24 cellular contexts compared by ENCODE assay signal in the genomic region with DNA sequence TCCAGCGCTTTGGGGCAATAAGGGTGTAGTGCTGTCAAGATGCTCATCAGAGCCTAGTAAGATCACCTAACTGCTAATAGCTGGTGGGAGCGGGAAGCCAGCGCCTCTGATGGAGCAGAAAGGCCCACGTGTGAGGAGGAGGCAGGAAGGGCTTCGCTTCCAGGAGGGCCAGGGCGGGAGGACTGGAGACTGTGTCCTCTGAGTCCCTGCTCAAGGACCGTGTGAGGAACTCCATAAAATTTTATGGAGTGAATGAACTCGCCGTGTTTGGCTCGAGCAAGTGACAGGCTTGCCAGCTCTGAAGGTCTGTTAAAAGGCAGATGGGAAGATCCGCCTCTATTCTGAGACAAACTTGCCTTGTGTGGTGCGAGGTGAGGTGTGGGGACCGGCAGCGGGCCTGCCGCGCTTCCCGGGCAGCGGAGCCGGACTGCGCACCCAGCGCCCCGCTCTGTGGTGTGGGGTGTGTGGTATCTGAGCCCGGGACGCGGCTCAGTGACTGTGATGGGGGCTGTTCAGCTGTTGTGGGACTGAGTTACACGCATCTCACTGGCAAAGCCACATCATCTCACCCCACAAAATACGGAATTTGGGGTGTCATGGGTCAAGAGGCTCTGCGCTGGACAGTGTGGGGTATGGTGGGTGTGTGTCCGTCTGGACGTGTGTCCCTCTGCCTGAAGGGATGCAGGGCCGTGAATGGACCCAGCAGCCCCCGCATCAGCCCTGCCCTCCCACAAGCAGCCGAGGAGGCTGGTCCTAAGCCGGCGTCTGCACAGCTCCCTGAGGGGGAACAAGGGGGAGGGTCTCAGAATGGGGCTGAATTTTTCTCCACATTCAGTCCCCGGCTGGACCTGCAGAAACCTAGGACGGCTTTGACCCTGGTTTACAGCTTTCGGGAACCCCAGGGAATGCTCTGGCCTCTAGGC.
DNase-seq lines count a peak whose midpoint lies in the region; ATAC-seq and TF ChIP-seq lines count a peak whose summit lies in the region.
"Had no signal": no experiment of that assay in that cellular context is flagged by ENCODE, and none has a peak within 500 bp of the region (broad histone marks: within the 10 kb centered on the region; RNA-seq: fewer than 3 reads in every experiment).

No MANE protein-coding gene starts in this region.

- no peak overlapping the region for H3K27ac Mint-ChIP-seq in osteocyte (ENCODE audit: unreplicated experiment)
- no peak overlapping the region for H3K27ac Mint-ChIP-seq in activated naive CD8-positive, alpha-beta T cell treated with anti-CD3 and anti-CD28 coated beads for 36 hours

- no peaks in the 10 kb centered on the region for H3K36me3 ChIP-seq in thyroid gland
- H3K36me3 ChIP-seq: HAP-1, ovary had no signal

- peaks cover 0 to 11% of the 10 kb centered on the region in 2 donors for H3K4me1 ChIP-seq in thyroid gland
- H3K4me1 ChIP-seq: HAP-1 had no signal

- H3K4me3 ChIP-seq in coronary artery (no peak overlapping the region), thyroid gland (replicated peaks in 1 of 3) (no peak overlapping the region)
- H3K4me3 ChIP-seq: HAP-1, hepatocyte, mucosa of descending colon, ovary had no signal

- peak; percentile 32 for DNase-seq in NCI-H1092 treated with DMSO at 0.1 percent for 48 hours (lab: John Stamatoyannopoulos, UW)
- DNase-seq in NCI-H1092 (lab: John Stamatoyannopoulos, UW), result no peak
- DNase-seq in GM03348 (ENCODE audit: low spot score), result peak; percentile 6
- peak; percentile 45 for DNase-seq in coronary artery (ENCODE audit: low spot score)
- DNase-seq in osteocyte (ENCODE audit: extremely low spot score, unreplicated experiment), result peak; percentile 84
- no peak for DNase-seq in activated naive CD8-positive, alpha-beta T cell treated with anti-CD3 and anti-CD28 coated beads for 36 hours
- DNase-seq in thyroid gland, result no peak
- DNase-seq: 8988T; activated naive CD4-positive, alpha-beta T cell; cerebellar nuclear complex; Kasumi-1; left cardiac atrium; mucosa of descending colon; NCI-H1417 treated with DMSO at 0.1 percent for 48 hours; NCI-H2227 treated with DMSO at 0.1 percent for 48 hours; small intestine; stimulated activated CD4-positive, alpha-beta T cell treated with anti-CD3 and anti-CD28 coated beads, Interleukin-4, amount 100 ng/mL, for 24 hours; T-helper 1 cell had no signal

- WGBS in thyroid gland, 2 donors, result 85 to 92% methylated on average over 34 to 35 of the region's 38 CpGs

- H3K9me3 ChIP-seq in thyroid gland, result no peaks in the 10 kb centered on the region
- H3K9me3 ChIP-seq: HAP-1, mucosa of descending colon, ovary had no signal

- no peaks in the 10 kb centered on the region for H3K4me1 Mint-ChIP-seq in osteocyte (ENCODE audit: unreplicated experiment)
- H3K4me1 Mint-ChIP-seq in activated naive CD8-positive, alpha-beta T cell treated with anti-CD3 and anti-CD28 coated beads for 36 hours, result no peaks in the 10 kb centered on the region

- peaks cover 13% of the 10 kb centered on the region for H3K27me3 Mint-ChIP-seq in osteocyte (ENCODE audit: unreplicated experiment)
- no peaks in the 10 kb centered on the region for H3K27me3 Mint-ChIP-seq in activated naive CD8-positive, alpha-beta T cell treated with anti-CD3 and anti-CD28 coated beads for 36 hours

- no peaks in the 10 kb centered on the region for H3K27me3 ChIP-seq in thyroid gland
- H3K27me3 ChIP-seq: hepatocyte, ovary had no signal

- intact Hi-C loops in thyroid gland (cut with DNase I), result no loop called here

- H3K9me3 Mint-ChIP-seq in osteocyte (ENCODE audit: unreplicated experiment), result no peaks in the 10 kb centered on the region
- no peaks in the 10 kb centered on the region for H3K9me3 Mint-ChIP-seq in activated naive CD8-positive, alpha-beta T cell treated with anti-CD3 and anti-CD28 coated beads for 36 hours

- ATAC-seq in GM18858 (IDR thresholded peaks at IDR 0.05; ENCODE audit: unreplicated experiment), result no peak
- ATAC-seq: left cardiac atrium, mucosa of descending colon had no signal

- H3K27ac ChIP-seq in coronary artery, result no peak overlapping the region
- no peak overlapping the region for H3K27ac ChIP-seq in thyroid gland
- H3K27ac ChIP-seq: C4-2B, hepatocyte, ovary, RWPE1 had no signal

- TF ChIP-seq POLR2A in thyroid gland (IDR thresholded peaks at IDR 0.05), result no peak

- no peaks in the 10 kb centered on the region for H3K36me3 Mint-ChIP-seq in osteocyte (ENCODE audit: unreplicated experiment)
- H3K36me3 Mint-ChIP-seq in activated naive CD8-positive, alpha-beta T cell treated with anti-CD3 and anti-CD28 coated beads for 36 hours, result no peaks in the 10 kb centered on the region

- H3K4me3 Mint-ChIP-seq in osteocyte (ENCODE audit: unreplicated experiment), result no peak overlapping the region
- no peak overlapping the region for H3K4me3 Mint-ChIP-seq in activated naive CD8-positive, alpha-beta T cell treated with anti-CD3 and anti-CD28 coated beads for 36 hours

- TF ChIP-seq CTCF in coronary artery (IDR thresholded peaks at IDR 0.05) (no peak), osteocyte (IDR thresholded peaks at IDR 0.05) (no peak), thyroid gland (IDR thresholded peaks at IDR 0.05) (no peak)

Comparison
In these comparisons a context has a peak if more than half of its experiments do, and no peak if none do; other contexts are left out.
1. DNase-seq: peak in NCI-H1092 treated with DMSO at 0.1 percent for 48 hours (single experiment), GM03348 (single experiment), coronary artery (single experiment) and osteocyte (single experiment); none in NCI-H1092 (single experiment), activated naive CD8-positive, alpha-beta T cell treated with anti-CD3 and anti-CD28 coated beads for 36 hours (single experiment) and thyroid gland (0 of 2).